8 cellular contexts compared by ENCODE assay signal in the genomic region with DNA sequence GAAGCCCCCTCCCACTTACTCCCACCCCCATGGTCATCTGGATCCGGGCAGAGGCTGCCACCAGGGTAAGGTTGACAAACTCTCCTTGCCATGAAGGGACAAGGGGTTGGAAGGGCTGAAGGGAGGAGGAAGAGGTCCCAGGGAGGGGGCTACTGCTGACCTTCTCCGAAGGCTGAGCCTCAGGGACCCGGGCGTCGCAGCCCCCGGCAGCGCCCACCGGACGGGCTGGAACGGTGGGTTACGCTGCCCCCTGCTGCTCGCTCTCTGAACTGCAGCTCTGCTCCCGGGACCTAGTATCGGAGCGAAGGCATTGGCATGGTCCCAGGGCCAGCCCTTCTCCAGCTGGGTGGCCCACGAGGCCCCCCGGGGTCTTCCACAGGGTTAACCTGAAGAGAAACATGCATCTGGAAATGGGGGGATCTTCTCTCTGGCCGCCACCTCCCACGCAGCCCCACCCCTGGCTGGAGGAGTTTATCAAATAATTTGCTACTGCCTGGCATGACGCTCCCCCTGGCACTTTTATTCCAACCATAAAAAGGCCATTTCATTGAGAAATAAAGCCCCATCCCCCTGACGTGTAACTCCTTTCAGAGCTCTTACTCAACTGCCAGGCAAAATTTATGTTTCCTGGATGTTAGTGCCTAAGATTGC.
A peak's percentile ranks its signal among the peaks of the same experiment; 100 is the strongest.
DNase-seq lines count a peak whose midpoint lies in the region; ATAC-seq and TF ChIP-seq lines count a peak whose summit lies in the region.

No MANE protein-coding gene starts in this region.

- TF ChIP-seq CTCF in AG04450 (IDR thresholded peaks at IDR 0.05; ENCODE audit: low read depth, low read length) (peak; percentile 86), GM13976 (IDR thresholded peaks at IDR 0.05; ENCODE audit: borderline replicate concordance, control extremely low read depth, extremely low read depth, insufficient read depth, missing control alignments) (peak; percentile 90), spleen (IDR thresholded peaks at IDR 0.05 in 8 of 11, conservative IDR thresholded peaks at IDR 0.05 in 3 of 11) (peak; percentile 60 to 94 (median 89))

- H3K36me3 Mint-ChIP-seq in activated naive CD4-positive, alpha-beta T cell treated with anti-CD3 and anti-CD28 coated beads for 36 hours (ENCODE audit: low read depth) = no peaks in the 10 kb centered on the region

- DNase-seq in AG04450 (ENCODE audit: low read depth, low spot score) = no peak
- peak; percentile 87 for DNase-seq in GM13976 (ENCODE audit: low spot score)
- DNase-seq in RPMI8226 = peak; percentile 61
- DNase-seq in activated naive CD4-positive, alpha-beta T cell treated with anti-CD3 and anti-CD28 coated beads for 36 hours = peak; percentile 68
- DNase-seq in right cardiac atrium = peak; percentile 54 to 85 (median 79)
- no peak for DNase-seq in spleen
- DNase-seq in KG1 (lab: John Stamatoyannopoulos, UW) = no peak
- DNase-seq in NCI-H524 treated with DMSO at 0.1 percent for 48 hours (lab: John Stamatoyannopoulos, UW) = no peak

- CTCF ChIA-PET in AG04450 (lab: Charles Lee) = interaction anchor here (0.5 to 1.6 kb wide), 21 partner anchors 9 to 447 kb away, joined by 3 to 11 read pairs (median 4); no protein-coding TSS in a partner anchor
- CTCF ChIA-PET in activated naive CD4-positive, alpha-beta T cell treated with anti-CD3 and anti-CD28 coated beads for 36 hours (lab: Charles Lee) = interaction anchor here (0.6 to 1.2 kb wide), 8 partner anchors 9 to 448 kb away, joined by 3 to 5 read pairs (median 3); no protein-coding TSS in a partner anchor

- H3K9me3 ChIP-seq in AG04450 (ENCODE audit: control insufficient read depth, insufficient read depth, low read length) (no peaks in the 10 kb centered on the region; the same call in 1 of the 2 replicates), right cardiac atrium (ENCODE audit: control insufficient read depth, low read length) (no peaks in the 10 kb centered on the region), spleen (no peaks in the 10 kb centered on the region)

- H3K4me3 ChIP-seq in AG04450 (ENCODE audit: low read depth, low read length) (no peak overlapping the region), right cardiac atrium (ENCODE audit: low read length) (no peak overlapping the region), spleen (peak overlapping the region in 1 of 8 donors; percentile 28)

- intact Hi-C loops in activated naive CD4-positive, alpha-beta T cell treated with anti-CD3 and anti-CD28 coated beads for 36 hours (cut with micrococcal nuclease) = loop anchor here (1.0 to 5.0 kb wide), 4 partner anchors 40 to 447 kb away; no protein-coding TSS in a partner anchor
- intact Hi-C loops in right cardiac atrium (cut with DNase I) = loop anchor here in 1 of 4 donors (10.0 kb wide), 1 partner anchor 427 kb away; no protein-coding TSS in a partner anchor
- intact Hi-C loops in spleen (cut with DNase I; ENCODE audit: low total_unique reads) = no loop called here

- no peaks in the 10 kb centered on the region for H3K36me3 ChIP-seq in spleen

- peaks cover 50% of the 10 kb centered on the region for H3K27me3 Mint-ChIP-seq in activated naive CD4-positive, alpha-beta T cell treated with anti-CD3 and anti-CD28 coated beads for 36 hours (ENCODE audit: low read depth)

- no peak overlapping the region for H3K4me3 Mint-ChIP-seq in activated naive CD4-positive, alpha-beta T cell treated with anti-CD3 and anti-CD28 coated beads for 36 hours

- 7% methylated on average over 21 of the region's 21 CpGs for WGBS in right cardiac atrium
- 5 to 40% (median 8%) methylated on average over 3 to 21 of the region's 21 CpGs for WGBS in spleen, 5 donors

- H3K27me3 ChIP-seq in AG04450 (ENCODE audit: control insufficient read depth, insufficient read depth, low read length) = peaks cover 22% of the 10 kb centered on the region
- no peaks in the 10 kb centered on the region for H3K27me3 ChIP-seq in right cardiac atrium (ENCODE audit: control insufficient read depth, insufficient read depth)
- H3K27me3 ChIP-seq in spleen (replicated peaks in 1 of 7) = peaks cover 0 to 79% (median 9%) of the 10 kb centered on the region in 7 donors

- no peak overlapping the region for H3K27ac Mint-ChIP-seq in activated naive CD4-positive, alpha-beta T cell treated with anti-CD3 and anti-CD28 coated beads for 36 hours

- H3K4me1 Mint-ChIP-seq in activated naive CD4-positive, alpha-beta T cell treated with anti-CD3 and anti-CD28 coated beads for 36 hours (ENCODE audit: low read depth) = peaks cover 44% of the 10 kb centered on the region

- no peak for TF ChIP-seq POLR2A in spleen (IDR thresholded peaks at IDR 0.05)

- no peaks in the 10 kb centered on the region for H3K9me3 Mint-ChIP-seq in activated naive CD4-positive, alpha-beta T cell treated with anti-CD3 and anti-CD28 coated beads for 36 hours

- H3K27ac ChIP-seq in AG04450 (ENCODE audit: low read depth, low read length) = no peak overlapping the region
- H3K27ac ChIP-seq in right cardiac atrium (ENCODE audit: low read length) = no peak overlapping the region
- H3K27ac ChIP-seq in spleen = no peak overlapping the region

- H3K4me1 ChIP-seq in right cardiac atrium (ENCODE audit: control insufficient read depth, insufficient read depth, low read length) (peaks cover 1% of the 10 kb centered on the region), spleen (peaks cover 8 to 41% (median 19%) of the 10 kb centered on the region in 6 donors)

- POLR2A ChIA-PET in AG04450 (lab: Yijun Ruan, JAX) = no interaction called here

- in situ Hi-C loops in GM13976 (cut with MboI; ENCODE audit: low sequenced_read_pairs, unreplicated experiment) = loop anchor here (25.0 kb wide), 1 partner anchor 430 kb away; no protein-coding TSS in a partner anchor

- ATAC-seq in right cardiac atrium = peak; percentile 4 to 22

Comparison
In these comparisons a context has a peak if more than half of its experiments do, and no peak if none do; other contexts are left out.
1. DNase-seq: peak in GM13976 (single experiment), RPMI8226 (single experiment), activated naive CD4-positive, alpha-beta T cell treated with anti-CD3 and anti-CD28 coated beads for 36 hours (single experiment) and right cardiac atrium (3 of 3); none in AG04450 (single experiment), spleen (single experiment), KG1 (single experiment) and NCI-H524 treated with DMSO at 0.1 percent for 48 hours (single experiment).
2. Peak in every context shown above with its lines, with median percentiles within 50 percentile points of each other: CTCF ChIP-seq.